ENCODE assay signal across 16 cellular contexts in the genomic region with DNA sequence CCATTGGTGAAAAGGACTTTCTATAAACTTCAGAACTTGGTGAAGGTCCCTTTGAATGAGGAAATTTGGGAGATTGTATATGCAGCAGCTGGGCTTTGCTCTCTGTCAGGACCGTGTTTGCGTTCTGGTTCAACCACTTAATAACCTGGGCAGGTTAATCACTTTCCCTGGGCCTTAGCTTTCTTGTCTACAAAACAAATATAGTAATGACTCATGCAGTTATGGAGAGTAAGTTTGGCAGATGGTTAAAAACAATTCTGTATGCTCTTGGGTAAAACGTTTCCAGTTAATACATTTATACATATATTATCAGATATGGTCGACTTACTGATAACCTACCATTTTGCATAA.
DNase-seq lines count a peak whose midpoint lies in the region; ATAC-seq, FAIRE-seq and TF ChIP-seq lines count a peak whose summit lies in the region.
"Had no signal": no experiment of that assay in that cellular context is flagged by ENCODE, and none has a peak within 500 bp of the region (broad histone marks: within the 10 kb centered on the region; RNA-seq: fewer than 3 reads in every experiment).

No MANE protein-coding gene starts in this region.

- H3K27me3 ChIP-seq in endothelial cell of umbilical vein (ENCODE audit: control insufficient read depth in 2 of 2, insufficient read depth in 2 of 2, low read length in 2 of 2) (no peaks in the 10 kb centered on the region), tibial artery (no peaks in the 10 kb centered on the region), BE2C (no peaks in the 10 kb centered on the region)
- H3K27me3 ChIP-seq: dorsolateral prefrontal cortex, sigmoid colon had no signal

- CTCF ChIA-PET in endothelial cell of umbilical vein (lab: Charles Lee): interaction anchor here (0.7 to 1.5 kb wide), 5 partner anchors 11 to 232 kb away, joined by 3 to 7 read pairs (median 3); no protein-coding TSS in a partner anchor

- DNase-seq in DMS79 treated with DMSO at 0.1 percent for 48 hours (lab: John Stamatoyannopoulos, UW): peak; percentile 25
- DNase-seq in NCI-H510A treated with DMSO at 0.1 percent for 48 hours (lab: John Stamatoyannopoulos, UW): peak; percentile 75
- DNase-seq in endothelial cell of umbilical vein (ENCODE audit: low read depth, low spot score): peak; percentile 35
- no peak for DNase-seq in progenitor cell of endocrine pancreas (ENCODE audit: low spot score, unreplicated experiment)
- no peak for DNase-seq in GM13976 (ENCODE audit: low spot score)
- DNase-seq in tibial artery: no peak
- no peak for DNase-seq in BE2C
- DNase-seq: activated CD4-positive, alpha-beta memory T cell treated with anti-CD3 and anti-CD28 coated beads, Interleukin-2, amount 10 ng/mL, durations not matched to agents 7 days and 5 days; activated naive CD4-positive, alpha-beta T cell treated with anti-CD3 and anti-CD28 coated beads, Interleukin-2, amount 50 U/mL, for 16 hours; CD4-positive, alpha-beta memory T cell; dorsolateral prefrontal cortex; KG1; NK-92 treated with Interleukin-12 subunit alpha and Interleukin-12 subunit beta, amount 100 ng/mL, for 24 hours; sigmoid colon had no signal

- H4K20me1 ChIP-seq in endothelial cell of umbilical vein (replicated peaks; ENCODE audit: control insufficient read depth, extremely low read depth, insufficient read depth, low read length): no peaks in the 10 kb centered on the region

- no TSS peak for BruUV-seq in endothelial cell of umbilical vein (replicated peaks; lab: Mats Ljungman, UMichigan)

- ATAC-seq in HG03175 (IDR thresholded peaks at IDR 0.05; ENCODE audit: unreplicated experiment): no peak

- H3K27ac Mint-ChIP-seq in progenitor cell of endocrine pancreas: peak overlapping the region; percentile 80
- H3K27ac Mint-ChIP-seq: activated CD4-positive, alpha-beta memory T cell treated with anti-CD3 and anti-CD28 coated beads, Interleukin-2, amount 10 ng/mL, durations not matched to agents 7 days and 5 days; CD4-positive, alpha-beta memory T cell had no signal

- peaks cover 3% of the 10 kb centered on the region for H3K9me3 Mint-ChIP-seq in progenitor cell of endocrine pancreas (ENCODE audit: low read depth)
- H3K9me3 Mint-ChIP-seq: activated CD4-positive, alpha-beta memory T cell treated with anti-CD3 and anti-CD28 coated beads, Interleukin-2, amount 10 ng/mL, durations not matched to agents 7 days and 5 days; CD4-positive, alpha-beta memory T cell had no signal

- H3K9me3 ChIP-seq in endothelial cell of umbilical vein (replicated peaks; ENCODE audit: control insufficient read depth, insufficient read depth, low read length): no peaks in the 10 kb centered on the region
- no peaks in the 10 kb centered on the region for H3K9me3 ChIP-seq in tibial artery
- H3K9me3 ChIP-seq in BE2C: no peaks in the 10 kb centered on the region
- H3K9me3 ChIP-seq: HAP-1, sigmoid colon had no signal

- peaks cover 4 to 7% of the 10 kb centered on the region in 2 experiments for H3K36me3 ChIP-seq in endothelial cell of umbilical vein (ENCODE audit: control insufficient read depth in 2 of 2, extremely low read depth in 1 of 2, insufficient read depth in 2 of 2, low read length in 2 of 2)
- H3K36me3 ChIP-seq in tibial artery: no peaks in the 10 kb centered on the region
- H3K36me3 ChIP-seq in BE2C: peaks cover 8% of the 10 kb centered on the region
- H3K36me3 ChIP-seq: HAP-1, sigmoid colon had no signal

- H3K4me1 ChIP-seq in endothelial cell of umbilical vein (ENCODE audit: control insufficient read depth, extremely low read depth, insufficient read depth, low read length): peaks cover 17% of the 10 kb centered on the region
- H3K4me1 ChIP-seq in tibial artery: peaks cover 0 to 31% (median 9%) of the 10 kb centered on the region in 4 donors
- peaks cover 14% of the 10 kb centered on the region for H3K4me1 ChIP-seq in BE2C
- H3K4me1 ChIP-seq: HAP-1 had no signal

- intact Hi-C loops in endothelial cell of umbilical vein (cut with micrococcal nuclease) (no loop called here), tibial artery (cut with DNase I; ENCODE audit: low total_unique reads) (no loop called here)

- peaks cover 1% of the 10 kb centered on the region for H3K36me3 Mint-ChIP-seq in progenitor cell of endocrine pancreas (ENCODE audit: insufficient read depth)
- H3K36me3 Mint-ChIP-seq: CD4-positive, alpha-beta memory T cell had no signal

- no peak overlapping the region for H3K9ac ChIP-seq in endothelial cell of umbilical vein (replicated peaks; ENCODE audit: extremely low read depth, insufficient read depth, low read length)

- H2AFZ ChIP-seq in endothelial cell of umbilical vein (ENCODE audit: low read depth, low read length): no peak overlapping the region

- TF ChIP-seq CTCF in endothelial cell of umbilical vein (IDR thresholded peaks at IDR 0.05; ENCODE audit: extremely low read depth in 1 of 2, insufficient read depth in 1 of 2, low read depth in 1 of 2, low read length in 2 of 2): no peak
- no peak for TF ChIP-seq CTCF in progenitor cell of endocrine pancreas (IDR thresholded peaks at IDR 0.05; ENCODE audit: unreplicated experiment)
- TF ChIP-seq CTCF in GM13976 (IDR thresholded peaks at IDR 0.05; ENCODE audit: borderline replicate concordance, control extremely low read depth, extremely low read depth, insufficient read depth, missing control alignments): no peak
- no peak for TF ChIP-seq CTCF in tibial artery (IDR thresholded peaks at IDR 0.05)
- no peak for TF ChIP-seq CTCF in BE2C (IDR thresholded peaks at IDR 0.05; ENCODE audit: low read depth, low read length)

- POLR2A ChIA-PET in endothelial cell of umbilical vein (lab: Charles Lee): no interaction called here

- H3K4me3 Mint-ChIP-seq in progenitor cell of endocrine pancreas (ENCODE audit: low read depth): no peak overlapping the region
- H3K4me3 Mint-ChIP-seq: activated CD4-positive, alpha-beta memory T cell treated with anti-CD3 and anti-CD28 coated beads, Interleukin-2, amount 10 ng/mL, durations not matched to agents 7 days and 5 days; CD4-positive, alpha-beta memory T cell had no signal

- no peaks in the 10 kb centered on the region for H3K9me1 ChIP-seq in endothelial cell of umbilical vein (replicated peaks; ENCODE audit: control insufficient read depth, extremely low read depth, insufficient read depth, low read length)

- no peak for TF ChIP-seq POLR2A in endothelial cell of umbilical vein (IDR thresholded peaks at IDR 0.05; ENCODE audit: low read depth, low read length)

- peaks cover 10% of the 10 kb centered on the region for H3K79me2 ChIP-seq in endothelial cell of umbilical vein (ENCODE audit: control insufficient read depth, insufficient read depth, low read length)

- H3K27ac ChIP-seq in endothelial cell of umbilical vein (ENCODE audit: insufficient read depth, low read depth, low read length): no peak overlapping the region
- no peak overlapping the region for H3K27ac ChIP-seq in tibial artery
- H3K27ac ChIP-seq: dorsolateral prefrontal cortex, sigmoid colon had no signal

- no peaks in the 10 kb centered on the region for H3K27me3 Mint-ChIP-seq in progenitor cell of endocrine pancreas
- H3K27me3 Mint-ChIP-seq: activated CD4-positive, alpha-beta memory T cell treated with anti-CD3 and anti-CD28 coated beads, Interleukin-2, amount 10 ng/mL, durations not matched to agents 7 days and 5 days had no signal

- H3K4me3 ChIP-seq in endothelial cell of umbilical vein (replicated peaks in 1 of 3; ENCODE audit: insufficient read depth in 1 of 3, low read depth in 1 of 3, low read length in 3 of 3): no peak overlapping the region
- H3K4me3 ChIP-seq in tibial artery: no peak overlapping the region
- no peak overlapping the region for H3K4me3 ChIP-seq in BE2C (ENCODE audit: low read depth, low read length)
- H3K4me3 ChIP-seq: dorsolateral prefrontal cortex, HAP-1, sigmoid colon had no signal

- dilution Hi-C loops in endothelial cell of umbilical vein (cut with MboI; ENCODE audit: extremely low pct_ligation_motif_present, low sequenced_read_pairs): no loop called here

- H3K4me2 ChIP-seq in endothelial cell of umbilical vein (ENCODE audit: insufficient read depth, low read length): no peak overlapping the region

- in situ Hi-C loops in GM13976 (cut with MboI; ENCODE audit: low sequenced_read_pairs, unreplicated experiment): no loop called here

- H3K4me1 Mint-ChIP-seq in progenitor cell of endocrine pancreas (ENCODE audit: low read depth): peaks cover 19% of the 10 kb centered on the region
- H3K4me1 Mint-ChIP-seq: activated CD4-positive, alpha-beta memory T cell treated with anti-CD3 and anti-CD28 coated beads, Interleukin-2, amount 10 ng/mL, durations not matched to agents 7 days and 5 days; CD4-positive, alpha-beta memory T cell had no signal

- FAIRE-seq in endothelial cell of umbilical vein (lab: Jason Lieb, UNC): no peak

TF ChIP-seq in endothelial cell of umbilical vein, 7 proteins besides CTCF, POLR2A, EP300 and RAD21:
- TF ChIP-seq POLR2AphosphoS5 (IDR thresholded peaks at IDR 0.05; ENCODE audit: insufficient read depth, low read depth, low read length): no peak
- TF ChIP-seq JUN (IDR thresholded peaks at IDR 0.05; ENCODE audit: borderline replicate concordance, insufficient read depth, insufficient read length, low read depth): no peak
- no peak for TF ChIP-seq GATA2 (IDR thresholded peaks at IDR 0.05; ENCODE audit: insufficient read depth, insufficient read length, low read depth, low read length)
- TF ChIP-seq MYC (IDR thresholded peaks at IDR 0.05; ENCODE audit: low read depth, low read length): no peak
- TF ChIP-seq FOS (IDR thresholded peaks at IDR 0.05; ENCODE audit: borderline replicate concordance, insufficient read depth, low read length): peak; percentile 46
- no peak for TF ChIP-seq EZH2 (IDR thresholded peaks at IDR 0.05; ENCODE audit: borderline replicate concordance, low read depth, low read length, severe bottlenecking)
- no peak for TF ChIP-seq MAX (IDR thresholded peaks at IDR 0.05; ENCODE audit: insufficient read depth, insufficient read length)

Comparison
In these comparisons a context has a peak if more than half of its experiments do, and no peak if none do; other contexts are left out.
1. DNase-seq: peak in DMS79 treated with DMSO at 0.1 percent for 48 hours (single experiment), NCI-H510A treated with DMSO at 0.1 percent for 48 hours (single experiment) and endothelial cell of umbilical vein (single experiment); none in progenitor cell of endocrine pancreas (single experiment), GM13976 (single experiment), tibial artery (0 of 2) and BE2C (single experiment).